In the genomic region with DNA sequence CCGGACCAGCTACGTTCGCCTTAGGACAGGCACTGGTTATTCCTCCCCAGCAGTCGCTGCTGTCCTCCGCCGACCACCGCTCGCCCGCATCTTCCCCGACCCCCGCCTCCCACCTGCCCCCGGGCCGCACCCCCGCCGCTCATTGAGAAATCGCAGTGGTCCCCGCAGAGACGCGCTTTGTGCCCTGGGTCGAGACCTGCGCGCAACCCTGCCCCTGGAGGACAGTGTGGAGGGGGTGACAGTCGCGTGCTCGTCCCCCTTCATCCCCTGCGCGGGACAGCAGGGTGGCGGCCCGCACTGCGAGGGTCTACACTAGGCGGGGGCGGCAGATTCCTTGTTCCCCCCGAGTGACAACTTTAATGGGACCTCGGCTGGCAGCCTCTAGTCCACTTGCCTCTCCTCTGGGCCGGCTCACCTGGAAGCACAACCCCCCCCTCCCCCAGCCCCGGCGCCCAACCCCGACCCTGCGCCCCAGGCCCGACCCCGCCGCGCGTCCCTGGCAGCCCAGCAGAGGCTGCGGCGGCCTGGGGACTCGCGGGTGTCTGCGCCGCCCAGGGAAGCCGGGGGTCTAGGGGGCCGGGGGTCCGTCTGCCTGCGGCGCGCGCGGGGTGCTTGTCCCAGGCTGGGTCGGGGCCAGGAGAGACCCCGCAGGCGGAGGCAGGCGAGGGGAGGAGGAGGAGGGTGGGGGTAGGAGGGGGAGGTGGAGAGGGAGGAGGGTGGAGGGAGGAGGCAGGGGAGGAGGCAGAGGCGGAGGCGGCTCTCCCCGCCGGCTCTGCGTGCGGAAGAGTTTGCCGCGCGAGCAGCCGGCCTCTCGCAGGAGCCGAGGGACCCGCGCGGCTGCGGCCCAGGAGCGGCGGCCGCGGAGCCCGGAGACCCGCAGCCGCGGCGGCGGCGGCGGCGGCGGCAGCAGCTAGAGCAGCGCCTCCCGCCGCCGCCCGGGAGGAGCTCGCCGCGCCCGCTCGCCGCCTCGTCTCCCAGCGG, we compare ENCODE assay signal across 9 cellular contexts. TPM values are rescaled to one million over a fixed set of nuclear protein-coding genes. Genes with fewer than 3 reads are reported as not detected.
DNase-seq lines count a peak whose midpoint lies in the region; TF ChIP-seq lines count a peak whose summit lies in the region.
"Had no signal": no experiment of that assay in that cellular context is flagged by ENCODE, and none has a peak within 500 bp of the region (broad histone marks: within the 10 kb centered on the region; RNA-seq: fewer than 3 reads in every experiment).

TSS of gene NPAS2 (plus strand) at position 775 of the 981 bp plus-strand sequence. CDS start 84,616 bp downstream, outside the sequence.

- peak within 1 kb of the TSS in 4 of 5 experiments; percentile 69 to 84 (median 80) for H3K27ac Mint-ChIP-seq in brain
- H3K27ac Mint-ChIP-seq: IgD-negative memory B cell had no signal

- H3K4me1 ChIP-seq in NT2/D1 (ENCODE audit: insufficient read depth, insufficient read length) (no peaks in the 10 kb centered on the region), iPS-20b (ENCODE audit: insufficient read depth, low read length) (peaks cover 10% of the 10 kb centered on the region; the same call in 1 of the 2 replicates), skeletal muscle satellite cell (ENCODE audit: control insufficient read depth, insufficient read depth, low read length) (peaks cover 33% of the 10 kb centered on the region)

- peaks cover 0 to 2% (median 0%) of the 10 kb centered on the region in 5 experiments for H3K9me3 Mint-ChIP-seq in brain

- H3K27me3 Mint-ChIP-seq in brain: peaks cover 32% of the 10 kb centered on the region

- peak; percentile 63 for DNase-seq in EH (ENCODE audit: low read depth)
- DNase-seq in NT2/D1 (ENCODE audit: low read depth, low spot score): no peak
- DNase-seq in occipital lobe (lab: John Stamatoyannopoulos, UW): no peak
- DNase-seq in NCI-H446 treated with DMSO at 0.1 percent for 48 hours (lab: John Stamatoyannopoulos, UW): no peak
- no peak for DNase-seq in NCI-H1436 treated with DMSO at 0.1 percent for 48 hours (lab: John Stamatoyannopoulos, UW)

- H3K9me3 ChIP-seq in NT2/D1 (ENCODE audit: insufficient read depth, low read length) (no peaks in the 10 kb centered on the region), iPS-20b (ENCODE audit: insufficient read depth, low read depth, low read length) (no peaks in the 10 kb centered on the region), skeletal muscle satellite cell (replicated peaks; ENCODE audit: low read length) (no peaks in the 10 kb centered on the region)

- no peak within 1 kb of the TSS for H3K27ac ChIP-seq in iPS-20b (ENCODE audit: low read length)

- H3K4me2 ChIP-seq in skeletal muscle satellite cell (ENCODE audit: low read length): peak within 1 kb of the TSS; percentile 92

- no peak for TF ChIP-seq CTCF in brain (conservative IDR thresholded peaks at IDR 0.05)

- H3K27me3 ChIP-seq in NT2/D1 (ENCODE audit: insufficient read depth, insufficient read length): peaks cover 69% of the 10 kb centered on the region
- H3K27me3 ChIP-seq in iPS-20b (ENCODE audit: insufficient read depth, low read length): peaks cover 77% of the 10 kb centered on the region
- no peaks in the 10 kb centered on the region for H3K27me3 ChIP-seq in skeletal muscle satellite cell (ENCODE audit: control insufficient read depth, insufficient read depth, low read length)

- no peaks in the 10 kb centered on the region for H3K36me3 ChIP-seq in NT2/D1 (ENCODE audit: insufficient read depth, insufficient read length, low read length)
- H3K36me3 ChIP-seq in iPS-20b (ENCODE audit: insufficient read depth, low read depth, low read length): no peaks in the 10 kb centered on the region
- no peaks in the 10 kb centered on the region for H3K36me3 ChIP-seq in skeletal muscle satellite cell (ENCODE audit: insufficient read depth, low read length)

- peak within 1 kb of the TSS; percentile 88 to 94 (median 90) for H3K4me3 Mint-ChIP-seq in brain

- H3K4me1 Mint-ChIP-seq in brain: peaks cover 50% of the 10 kb centered on the region

- H3K36me3 Mint-ChIP-seq in brain: no peaks in the 10 kb centered on the region
- H3K36me3 Mint-ChIP-seq: IgD-negative memory B cell had no signal

- H3K4me3 ChIP-seq in NT2/D1 (ENCODE audit: insufficient read length, low read depth): peak within 1 kb of the TSS; percentile 70
- H3K4me3 ChIP-seq in iPS-20b (ENCODE audit: low read length): peak within 1 kb of the TSS; percentile 69
- H3K4me3 ChIP-seq in skeletal muscle satellite cell (ENCODE audit: low read length): peak within 1 kb of the TSS; percentile 77

- H3K9ac ChIP-seq in NT2/D1 (ENCODE audit: insufficient read length, low read depth) (peak within 1 kb of the TSS; percentile 79), iPS-20b (ENCODE audit: low read depth, low read length) (no peak within 1 kb of the TSS; the same call in 1 of the 2 replicates), skeletal muscle satellite cell (ENCODE audit: low read depth, low read length) (peak within 1 kb of the TSS; percentile 93)

RNA-seq across cellular contexts. Expression of gene NPAS2, which starts in this region (rescaled TPM):
- polyA plus RNA-seq in brain (ENCODE audit: insufficient read depth, low read depth, low replicate concordance): 5.3 TPM
- 7.4 and 8.9 TPM in 2 replicates for total RNA-seq in skeletal muscle satellite cell (2012; rRNA removed)
- 7.2 TPM for total RNA-seq in occipital lobe
